ENCODE assay signal across 15 cellular contexts in the genomic region with DNA sequence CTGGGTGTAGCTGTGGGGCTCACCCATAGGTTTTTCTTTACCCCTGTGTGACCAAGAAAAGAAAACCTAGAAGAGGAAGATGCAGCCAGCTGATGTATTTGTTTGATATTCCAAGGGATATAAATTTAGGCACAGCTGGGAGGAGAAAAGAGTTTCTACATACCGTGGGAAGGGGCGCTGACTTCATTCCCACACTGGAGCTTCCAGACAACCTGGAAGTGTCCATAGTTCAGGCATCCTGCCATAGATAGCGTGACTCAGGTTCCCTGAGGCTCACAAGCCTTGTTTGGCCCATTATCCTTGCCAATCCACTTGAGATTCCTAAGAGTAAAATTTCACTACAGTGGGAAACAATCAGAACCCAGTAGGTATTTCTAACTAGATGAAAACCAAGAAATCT.
DNase-seq lines count a peak whose midpoint lies in the region; ATAC-seq, FAIRE-seq and TF ChIP-seq lines count a peak whose summit lies in the region.
"Had no signal": no experiment of that assay in that cellular context is flagged by ENCODE, and none has a peak within 500 bp of the region (broad histone marks: within the 10 kb centered on the region; RNA-seq: fewer than 3 reads in every experiment).

No MANE protein-coding gene starts in this region.

- H4K5ac ChIP-seq in IMR-90 (ENCODE audit: low read depth, low read length), result no peak overlapping the region
- no peak overlapping the region for H4K5ac ChIP-seq in H1 (ENCODE audit: insufficient read length, low read depth, low read length)

- H3K23ac ChIP-seq in IMR-90 (ENCODE audit: low read depth, low read length) (no peak overlapping the region), H1 (ENCODE audit: insufficient read length) (no peak overlapping the region), mesenchymal stem cell (ENCODE audit: low read length in 2 of 2) (no peak overlapping the region)

- TF ChIP-seq CTCF in AG04449 (IDR thresholded peaks at IDR 0.05; ENCODE audit: insufficient read depth, low read length, missing control alignments), result no peak
- no peak for TF ChIP-seq CTCF in IMR-90 (conservative IDR thresholded peaks at IDR 0.05; ENCODE audit: low read depth, low read length)
- no peak for TF ChIP-seq CTCF in H1 (IDR thresholded peaks at IDR 0.05; ENCODE audit: control extremely low read depth in 1 of 3, insufficient read depth in 1 of 3, low read depth in 1 of 3, low read length in 3 of 3)

- no TSS peak for BruUV-seq in IMR-90 (replicated peaks; lab: Mats Ljungman, UMichigan)

- H3K79me2 ChIP-seq in H1 (ENCODE audit: control insufficient read depth in 1 of 2, insufficient read depth in 2 of 2, low read length in 2 of 2), result no peaks in the 10 kb centered on the region

- H3K4me1 ChIP-seq in IMR-90 (ENCODE audit: control insufficient read depth, insufficient read depth, low read length), result peaks cover 3% of the 10 kb centered on the region; the same call in 1 of the 2 replicates
- peaks cover 0 to 5% (median 0%) of the 10 kb centered on the region in 4 experiments; a peak in 2 of 7 replicates for H3K4me1 ChIP-seq in H1 (replicated peaks in 1 of 4; ENCODE audit: control insufficient read depth in 3 of 4, insufficient read depth in 4 of 4, low read length in 3 of 4)
- peaks cover 7% of the 10 kb centered on the region for H3K4me1 ChIP-seq in mesenchymal stem cell (ENCODE audit: control insufficient read depth, insufficient read depth, low read depth, low read length)
- H3K4me1 ChIP-seq: adrenal gland, pancreas had no signal

- FAIRE-seq in H1 (lab: Jason Lieb, UNC), result no peak
- FAIRE-seq: pancreas, urothelium cell line had no signal

- H2AK9ac ChIP-seq in IMR-90 (replicated peaks; ENCODE audit: low read depth, low read length, poor library complexity), result no peak overlapping the region

- H3K79me1 ChIP-seq in IMR-90 (ENCODE audit: low read depth in 1 of 2, low read length in 2 of 2) (no peaks in the 10 kb centered on the region), H1 (ENCODE audit: low read depth, low read length) (no peaks in the 10 kb centered on the region), mesenchymal stem cell (replicated peaks; ENCODE audit: low read length, poor library complexity, severe bottlenecking) (no peaks in the 10 kb centered on the region)

- CTCF ChIA-PET in AG04449 (lab: Yijun Ruan, JAX) (no interaction called here), IMR-90 (lab: Yijun Ruan, JAX) (no interaction called here), H1 (lab: Charles Lee; ENCODE audit: partially characterized antibody) (no interaction called here)

- H3K4me2 ChIP-seq in IMR-90 (ENCODE audit: low read depth, low read length), result no peak overlapping the region
- H3K4me2 ChIP-seq in H1 (ENCODE audit: insufficient read depth in 1 of 2, low read depth in 2 of 2, low read length in 2 of 2), result no peak overlapping the region
- H3K4me2 ChIP-seq in mesenchymal stem cell (ENCODE audit: low read length, poor library complexity, severe bottlenecking), result no peak overlapping the region

- H2BK120ac ChIP-seq in IMR-90 (ENCODE audit: low read depth, low read length), result no peak overlapping the region
- H2BK120ac ChIP-seq in H1 (replicated peaks; ENCODE audit: low read depth, low read length), result no peak overlapping the region
- H2BK120ac ChIP-seq in mesenchymal stem cell (ENCODE audit: low read depth, low read length), result no peak overlapping the region

- no peak overlapping the region for H2AFZ ChIP-seq in IMR-90 (replicated peaks; ENCODE audit: low read length, poor library complexity)
- H2AFZ ChIP-seq in H1 (ENCODE audit: low read length), result no peak overlapping the region
- H2AFZ ChIP-seq in mesenchymal stem cell (ENCODE audit: low read depth, low read length), result no peak overlapping the region

- no peak overlapping the region for H2BK20ac ChIP-seq in IMR-90 (ENCODE audit: low read depth, low read length)
- no peak overlapping the region for H2BK20ac ChIP-seq in H1 (ENCODE audit: low read length)

- H3K4me3 ChIP-seq in AG04449 (ENCODE audit: low read depth, low read length) (no peak overlapping the region), IMR-90 (ENCODE audit: insufficient read depth, low read depth, low read length) (no peak overlapping the region), H1 (ENCODE audit: extremely low read depth in 1 of 4, insufficient read depth in 2 of 4, low read depth in 3 of 4, low read length in 4 of 4) (no peak overlapping the region), mesenchymal stem cell (ENCODE audit: insufficient read depth in 1 of 2, low read depth in 1 of 2, low read length in 2 of 2) (peak overlapping the region in 1 of 2 experiments; percentile 56)
- H3K4me3 ChIP-seq: adrenal gland, pancreas had no signal

- no peak for TF ChIP-seq RAD21 in IMR-90 (IDR thresholded peaks at IDR 0.05; ENCODE audit: low read length)
- TF ChIP-seq RAD21 in H1 (IDR thresholded peaks at IDR 0.05 in 1 of 2, conservative IDR thresholded peaks at IDR 0.05 in 1 of 2; ENCODE audit: low read depth in 2 of 2, low read length in 2 of 2), result no peak

- H3K27me3 ChIP-seq in IMR-90 (ENCODE audit: control insufficient read depth, insufficient read depth, low read length) (peaks cover 5% of the 10 kb centered on the region; the same call in 1 of the 2 replicates), H1 (replicated peaks in 1 of 4; ENCODE audit: control insufficient read depth in 3 of 4, extremely low read depth in 1 of 4, insufficient read depth in 3 of 4, low read length in 3 of 4) (no peaks in the 10 kb centered on the region), mesenchymal stem cell (ENCODE audit: control insufficient read depth in 1 of 2, insufficient read depth in 1 of 2, low read length in 2 of 2) (no peaks in the 10 kb centered on the region)
- H3K27me3 ChIP-seq: adrenal gland, BE2C, pancreas had no signal

- TF ChIP-seq POLR2A in IMR-90 (IDR thresholded peaks at IDR 0.05; ENCODE audit: low read depth, low read length) (no peak), H1 (IDR thresholded peaks at IDR 0.05; ENCODE audit: control extremely low read depth in 1 of 2, low read depth in 2 of 2, low read length in 2 of 2) (no peak)

- H3K4ac ChIP-seq in IMR-90 (ENCODE audit: low read depth, low read length), result no peak overlapping the region
- H3K4ac ChIP-seq in H1 (replicated peaks; ENCODE audit: insufficient read length, low read depth, low read length), result no peak overlapping the region
- H3K4ac ChIP-seq in mesenchymal stem cell (ENCODE audit: low read depth in 1 of 2, low read length in 2 of 2), result no peak overlapping the region

- H3K56ac ChIP-seq in IMR-90 (ENCODE audit: extremely low read depth, insufficient read depth, low read length), result no peak overlapping the region
- no peak overlapping the region for H3K56ac ChIP-seq in H1 (replicated peaks; ENCODE audit: insufficient read length, low read depth, low read length)

- H2AK5ac ChIP-seq in IMR-90 (ENCODE audit: low read depth, low read length) (no peak overlapping the region), H1 (ENCODE audit: low read depth, low read length) (no peak overlapping the region), mesenchymal stem cell (ENCODE audit: low read length, severe bottlenecking) (peak overlapping the region; percentile 93)

- TF ChIP-seq EP300 in H1 (IDR thresholded peaks at IDR 0.05; ENCODE audit: borderline replicate concordance in 1 of 2, low read depth in 2 of 2, low read length in 2 of 2), result no peak

- intact Hi-C loops in IMR-90 (cut with micrococcal nuclease), result loop anchor here (10.0 kb wide), 1 partner anchor 371 kb away; the partner anchor contains the start of gene NRP1

- no peak overlapping the region for H4K91ac ChIP-seq in IMR-90 (ENCODE audit: insufficient read depth, low read depth, low read length)
- no peak overlapping the region for H4K91ac ChIP-seq in H1 (replicated peaks; ENCODE audit: insufficient read length, low read length)
- no peak overlapping the region for H4K91ac ChIP-seq in mesenchymal stem cell (ENCODE audit: low read length)

- POLR2A ChIA-PET in AG04449 (lab: Yijun Ruan, JAX) (no interaction called here), IMR-90 (lab: Charles Lee; ENCODE audit: unreplicated experiment) (no interaction called here), H1 (lab: Charles Lee; ENCODE audit: partially characterized antibody) (no interaction called here)

- no peak overlapping the region for H2BK15ac ChIP-seq in IMR-90 (ENCODE audit: low read depth, low read length)
- H2BK15ac ChIP-seq in H1 (ENCODE audit: low read length), result no peak overlapping the region
- no peak overlapping the region for H2BK15ac ChIP-seq in mesenchymal stem cell (ENCODE audit: low read depth, poor library complexity, severe bottlenecking)

- H3K9ac ChIP-seq in IMR-90 (ENCODE audit: low read depth, low read length), result no peak overlapping the region
- H3K9ac ChIP-seq in H1 (replicated peaks in 1 of 4; ENCODE audit: extremely low read depth in 1 of 4, low read depth in 3 of 4, low read length in 3 of 4), result no peak overlapping the region
- peak overlapping the region; percentile 28 for H3K9ac ChIP-seq in mesenchymal stem cell (ENCODE audit: low read length)

- H2BK5ac ChIP-seq in IMR-90 (ENCODE audit: low read depth, low read length, poor library complexity, severe bottlenecking) (no peak overlapping the region), H1 (ENCODE audit: low read depth, low read length) (no peak overlapping the region), mesenchymal stem cell (ENCODE audit: low read depth, low read length, poor library complexity, severe bottlenecking) (peak overlapping the region; percentile 35)

- ATAC-seq in IMR-90 (ENCODE audit: low read depth) (no peak), HG02763 (IDR thresholded peaks at IDR 0.05; ENCODE audit: unreplicated experiment) (no peak), GM21717 (IDR thresholded peaks at IDR 0.05; ENCODE audit: unreplicated experiment) (no peak)

- H4K8ac ChIP-seq in IMR-90 (ENCODE audit: low read depth in 2 of 2, low read length in 2 of 2), result no peak overlapping the region
- H4K8ac ChIP-seq in H1 (ENCODE audit: extremely low read depth, insufficient read depth, low read length), result no peak overlapping the region
- H4K8ac ChIP-seq in mesenchymal stem cell (ENCODE audit: low read length), result no peak overlapping the region

- H2BK12ac ChIP-seq in H1 (ENCODE audit: low read depth, low read length), result no peak overlapping the region
- H2BK12ac ChIP-seq in mesenchymal stem cell (ENCODE audit: low read length in 2 of 2), result no peak overlapping the region

- H3K18ac ChIP-seq in IMR-90 (ENCODE audit: low read depth, low read length), result no peak overlapping the region
- 0 out of 2 replicates have a peak overlapping the region, but pooled peaks have one; percentile 12 for H3K18ac ChIP-seq in H1 (ENCODE audit: extremely low read depth, low read length)
- no peak overlapping the region for H3K18ac ChIP-seq in mesenchymal stem cell (ENCODE audit: low read depth in 1 of 2, low read length in 2 of 2)

- dilution Hi-C loops in IMR-90 (cut with HindIII; ENCODE audit: low sequenced_read_pairs, unreplicated experiment), result no loop called here

- peak; percentile 23 for DNase-seq in AG04449 (ENCODE audit: low read depth, low spot score)
- peak; percentile 86 for DNase-seq in IMR-90
- no peak for DNase-seq in H1 (ENCODE audit: low read depth in 1 of 2, low spot score in 2 of 2)
- DNase-seq in mesenchymal stem cell, result peak; percentile 4
- DNase-seq in NCI-H446 treated with DMSO at 0.1 percent for 48 hours (lab: John Stamatoyannopoulos, UW), result no peak
- DNase-seq in superior temporal gyrus (ENCODE audit: extremely low spot score), result no peak
- DNase-seq: activated B cell treated with CpG ODN at 0.5 μM for 24 hours, adrenal gland, BE2C, DMS79, NCI-H2171 treated with DMSO at 0.1 percent for 48 hours, pancreas had no signal

- WGBS in IMR-90 (ENCODE audit: extremely low coverage in 2 of 2, insufficient read length in 1 of 2), 2 experiments, result no CpG with 5 or more reads among the region's 3 CpGs
- 93% methylated on average over 3 of the region's 3 CpGs; no CpG with 5 or more reads in 1 of the 2 experiments for WGBS in H1 (ENCODE audit: extremely low coverage in 1 of 2, insufficient coverage in 1 of 2, insufficient read length in 1 of 2, insufficient replicate concordance in 2 of 2, low coverage in 1 of 2, low lambda C conversion rate in 2 of 2, missing lambda C conversion rate in 1 of 2), 2 experiments
- 73% methylated on average over 3 of the region's 3 CpGs for WGBS in mesenchymal stem cell

- H3K9me1 ChIP-seq in IMR-90 (ENCODE audit: insufficient read depth, low read length), result no peaks in the 10 kb centered on the region; the same call in none of the 2 replicates

- H3K14ac ChIP-seq in IMR-90 (replicated peaks; ENCODE audit: low read depth, low read length), result no peak overlapping the region
- no peak overlapping the region for H3K14ac ChIP-seq in H1 (ENCODE audit: insufficient read length)
- H3K14ac ChIP-seq in mesenchymal stem cell (ENCODE audit: low read length in 2 of 2), result no peak overlapping the region

- H3K9me3 ChIP-seq in IMR-90 (ENCODE audit: control insufficient read depth, insufficient read depth, low read length) (no peaks in the 10 kb centered on the region), H1 (ENCODE audit: insufficient read depth in 2 of 2, low read depth in 1 of 2, low read length in 1 of 2) (no peaks in the 10 kb centered on the region), mesenchymal stem cell (ENCODE audit: control insufficient read depth, low read length) (no peaks in the 10 kb centered on the region)
- H3K9me3 ChIP-seq: adrenal gland, BE2C, pancreas had no signal

- no peak overlapping the region for H3K27ac ChIP-seq in IMR-90 (ENCODE audit: insufficient read depth, low read length)
- no peak overlapping the region for H3K27ac ChIP-seq in H1 (ENCODE audit: low read depth, low read length)
- H3K27ac ChIP-seq in mesenchymal stem cell (ENCODE audit: low read length, poor library complexity, severe bottlenecking), result no peak overlapping the region
- H3K27ac ChIP-seq: adrenal gland, pancreas had no signal

- H3K23me2 ChIP-seq in H1 (ENCODE audit: low read depth, low read length), result no peaks in the 10 kb centered on the region

- H3K36me3 ChIP-seq in IMR-90 (ENCODE audit: control insufficient read depth, insufficient read depth, low read length) (no peaks in the 10 kb centered on the region), H1 (ENCODE audit: control insufficient read depth in 2 of 4, insufficient read depth in 4 of 4, low read length in 3 of 4) (no peaks in the 10 kb centered on the region), mesenchymal stem cell (ENCODE audit: control insufficient read depth in 1 of 2, insufficient read depth in 2 of 2, low read depth in 1 of 2, low read length in 2 of 2) (no peaks in the 10 kb centered on the region)
- H3K36me3 ChIP-seq: adrenal gland, BE2C, pancreas had no signal

- in situ Hi-C loops in IMR-90 (cut with MboI; ENCODE audit: low sequenced_read_pairs), result no loop called here

- no peaks in the 10 kb centered on the region for H4K20me1 ChIP-seq in IMR-90 (ENCODE audit: insufficient read depth, low read length)
- H4K20me1 ChIP-seq in H1 (replicated peaks in 1 of 2; ENCODE audit: control insufficient read depth in 1 of 2, insufficient read depth in 2 of 2, low read length in 2 of 2), result no peaks in the 10 kb centered on the region

Comparison
In these comparisons a context has a peak if more than half of its experiments do, and no peak if none do; other contexts are left out.
1. DNase-seq: peak in AG04449 (single experiment), IMR-90 (single experiment) and mesenchymal stem cell (single experiment); none in H1 (0 of 2), NCI-H446 treated with DMSO at 0.1 percent for 48 hours (single experiment) and superior temporal gyrus (single experiment).